In genomic region chr2:9317559-9317958, GRCh38 we compare ENCODE assay signal across 25 cellular contexts.
"Had no signal": no experiment of that assay in that cellular context is flagged by ENCODE, and none has a peak within 500 bp of the region (broad histone marks: within the 10 kb centered on the region; RNA-seq: fewer than 3 reads in every experiment).

No MANE protein-coding gene starts in this region.

- H3K27ac ChIP-seq: brain microvascular endothelial cell, cardiac muscle cell, Peyer's patch had no signal

- H3K4me3 ChIP-seq: cardiac muscle cell, Peyer's patch had no signal

- H3K36me3 Mint-ChIP-seq: activated naive CD8-positive, alpha-beta T cell had no signal

- H3K4me1 Mint-ChIP-seq: activated B cell treated with CpG ODN at 0.5 μM for 24 hours; activated CD4-positive, alpha-beta T cell treated with anti-CD3 and anti-CD28 coated beads, Interleukin-2, amount 10 ng/mL, durations not matched to agents 24 days and 14 days; activated T-helper 17 cell treated with anti-CD3 and anti-CD28 coated beads, Interleukin-2, amount 50 U/mL, for 72 hours; T-helper 17 cell had no signal

- ATAC-seq: activated T-helper 17 cell treated with anti-CD3 and anti-CD28 coated beads, Interleukin-2, amount 50 U/mL, for 72 hours; T-helper 17 cell had no signal

- H3K27me3 ChIP-seq: brain microvascular endothelial cell, cardiac muscle cell, Peyer's patch had no signal

- H3K36me3 ChIP-seq: Peyer's patch had no signal

- H3K9me3 Mint-ChIP-seq: activated B cell treated with CpG ODN at 0.5 μM for 24 hours; activated CD4-positive, alpha-beta T cell treated with anti-CD3 and anti-CD28 coated beads, Interleukin-2, amount 10 ng/mL, durations not matched to agents 24 days and 14 days; activated naive CD4-positive, alpha-beta T cell treated with anti-CD3 and anti-CD28 coated beads for 36 hours; activated T-helper 17 cell treated with anti-CD3 and anti-CD28 coated beads, Interleukin-2, amount 50 U/mL, for 72 hours had no signal

- DNase-seq: activated B cell treated with CpG ODN at 0.5 μM for 24 hours; activated CD4-positive, alpha-beta T cell treated with anti-CD3 and anti-CD28 coated beads for 1 hour; activated CD4-positive, alpha-beta T cell treated with anti-CD3 and anti-CD28 coated beads, Interleukin-2, amount 10 ng/mL, durations not matched to agents 24 days and 14 days; activated CD4-positive, alpha-beta T cell treated with anti-CD3 and anti-CD28 coated beads, Interleukin-2, amount 50 U/mL, for 48 hours; activated gamma-delta T cell; activated naive CD4-positive, alpha-beta T cell treated with anti-CD3 and anti-CD28 coated beads for 36 hours; activated T-cell treated with anti-CD3 and anti-CD28 coated beads for 4 hours; activated T-cell treated with anti-CD3 and anti-CD28 coated beads, Interleukin-2, amount 50 U/mL, for 48 hours; amygdala; brain microvascular endothelial cell; Karpas-422; MM.1S; NCI-H1105; NCI-H1436; NCI-H1694 treated with DMSO at 0.1 percent for 48 hours; NCI-H2029 treated with DMSO at 0.1 percent for 48 hours; NCI-H345; NCI-H510A; Peyer's patch; SIG-M5; T-helper 17 cell; T-helper 9 cell had no signal

- H3K4me1 ChIP-seq: Peyer's patch had no signal

- H3K27ac Mint-ChIP-seq: activated B cell treated with CpG ODN at 0.5 μM for 24 hours; activated CD4-positive, alpha-beta T cell treated with anti-CD3 and anti-CD28 coated beads, Interleukin-2, amount 10 ng/mL, durations not matched to agents 24 days and 14 days; activated naive CD4-positive, alpha-beta T cell treated with anti-CD3 and anti-CD28 coated beads for 36 hours; activated naive CD8-positive, alpha-beta T cell; activated T-helper 17 cell treated with anti-CD3 and anti-CD28 coated beads, Interleukin-2, amount 50 U/mL, for 72 hours; T-helper 17 cell had no signal

- H3K9me3 ChIP-seq: Peyer's patch had no signal

- H3K4me3 Mint-ChIP-seq: activated B cell treated with CpG ODN at 0.5 μM for 24 hours; activated CD4-positive, alpha-beta T cell treated with anti-CD3 and anti-CD28 coated beads, Interleukin-2, amount 10 ng/mL, durations not matched to agents 24 days and 14 days; activated naive CD4-positive, alpha-beta T cell treated with anti-CD3 and anti-CD28 coated beads for 36 hours; activated naive CD8-positive, alpha-beta T cell; activated T-helper 17 cell treated with anti-CD3 and anti-CD28 coated beads, Interleukin-2, amount 50 U/mL, for 72 hours; T-helper 17 cell had no signal
